Comparison of ENCODE assay signal across 15 cellular contexts in genomic region chr13:39159971-39160370, GRCh38.
"Had no signal": no experiment of that assay in that cellular context is flagged by ENCODE, and none has a peak within 500 bp of the region (broad histone marks: within the 10 kb centered on the region; RNA-seq: fewer than 3 reads in every experiment).

No MANE protein-coding gene starts in this region.

- H3K27ac ChIP-seq: adrenal gland, ascending aorta, epithelial cell of prostate, gastroesophageal sphincter, pancreas, psoas muscle, upper lobe of right lung had no signal

- DNase-seq: activated CD8-positive, alpha-beta memory T cell treated with anti-CD3 and anti-CD28 coated beads, Interleukin-2, amount 10 ng/mL, durations not matched to agents 7 days and 5 days; activated effector memory CD4-positive, alpha-beta T cell treated with anti-CD3 and anti-CD28 coated beads, Interleukin-2, amount 50 U/mL, for 16 hours; activated T-cell treated with anti-CD3 and anti-CD28 coated beads for 4 hours; adrenal gland; head of caudate nucleus; pancreas; psoas muscle; T-helper 17 cell; upper lobe of right lung had no signal

- H3K4me1 ChIP-seq: adrenal gland, ascending aorta, pancreas, psoas muscle, upper lobe of right lung had no signal

- H3K4me3 ChIP-seq: adrenal gland, ascending aorta, gastroesophageal sphincter, pancreas, psoas muscle, right atrium auricular region, upper lobe of right lung had no signal

- H3K9me3 ChIP-seq: adrenal gland, ascending aorta, gastroesophageal sphincter, pancreas, psoas muscle, right atrium auricular region, upper lobe of right lung had no signal

- FAIRE-seq: pancreas had no signal

- ATAC-seq: activated CD8-positive, alpha-beta memory T cell treated with anti-CD3 and anti-CD28 coated beads, Interleukin-2, amount 10 ng/mL, durations not matched to agents 7 days and 5 days; activated CD8-positive, alpha-beta T cell treated with anti-CD3 and anti-CD28 coated beads for 36 hours; gastroesophageal sphincter; natural killer cell treated with Interleukin-12 subunit alpha and Interleukin-12 subunit beta and Interleukin-15 and Interleukin-18, amount 100 ng/mL, for 72 hours; pancreas; psoas muscle; T-helper 17 cell; upper lobe of right lung had no signal

- H3K27me3 ChIP-seq: adrenal gland, ascending aorta, gastroesophageal sphincter, pancreas, right atrium auricular region, upper lobe of right lung had no signal
